In genomic region chr6:43716099-43716498, GRCh38 we compare ENCODE assay signal across 1 cellular context.
TF ChIP-seq lines count a peak whose summit lies in the region.

No MANE protein-coding gene starts in this region.

TF ChIP-seq in K562, 482 proteins besides CTCF, POLR2A, EP300 and RAD21:
- TF ChIP-seq, protein P1, sequence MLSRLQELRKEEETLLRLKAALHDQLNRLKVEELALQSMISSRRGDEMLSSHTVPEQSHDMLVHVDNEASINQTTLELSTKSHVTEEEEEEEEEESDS (CRISPR knock-in tag; IDR thresholded peaks at IDR 0.05) = no peak
- peak; percentile 22; the same call in 1 of the 2 replicates for TF ChIP-seq ZFX (CRISPR knock-in tag; IDR thresholded peaks at IDR 0.05)
TF ChIP-seq in K562: peak in this region for 1.
